ENCODE assay signal across 1 cellular context in genomic region chr1:116226017-116226416, GRCh38.
TF ChIP-seq lines count a peak whose summit lies in the region.

No MANE protein-coding gene starts in this region.

TF ChIP-seq in GM12878, 131 proteins besides CTCF, POLR2A, EP300 and RAD21 (continued from another document):
- TF ChIP-seq MTA3 (IDR thresholded peaks at IDR 0.05; ENCODE audit: borderline replicate concordance, low read length) (no peak), CHD2 (IDR thresholded peaks at IDR 0.05; ENCODE audit: borderline replicate concordance, low read depth, low read length) (no peak), EED (IDR thresholded peaks at IDR 0.05; ENCODE audit: low read depth) (peak; percentile 75), POLR2AphosphoS2 (IDR thresholded peaks at IDR 0.05; ENCODE audit: low read depth, low read length) (no peak), RELB (IDR thresholded peaks at IDR 0.05; ENCODE audit: low read depth) (peak; percentile 81), SMARCA5 (IDR thresholded peaks at IDR 0.05) (no peak), MXI1 (IDR thresholded peaks at IDR 0.05; ENCODE audit: low read depth, low read length) (no peak), CBX3 (IDR thresholded peaks at IDR 0.05; ENCODE audit: borderline replicate concordance, low read depth) (no peak), HSF1 (IDR thresholded peaks at IDR 0.05; ENCODE audit: low read depth, low read length) (no peak), IKZF1 (conservative IDR thresholded peaks at IDR 0.05) (peak; percentile 85), IKZF2 (IDR thresholded peaks at IDR 0.05) (peak; percentile 85 to 88), GATAD2B (conservative IDR thresholded peaks at IDR 0.05; ENCODE audit: low read depth) (no peak), ASH2L (IDR thresholded peaks at IDR 0.05; ENCODE audit: borderline replicate concordance, low read depth) (no peak), NFIC (IDR thresholded peaks at IDR 0.05; ENCODE audit: low read depth, low read length) (peak; percentile 63), CUX1 (IDR thresholded peaks at IDR 0.05; ENCODE audit: insufficient replicate concordance, low read depth, low read length) (no peak), JUNB (IDR thresholded peaks at IDR 0.05) (peak; percentile 30; the same call in 1 of the 2 replicates), CEBPB (IDR thresholded peaks at IDR 0.05; ENCODE audit: borderline replicate concordance in 1 of 2, low read depth in 2 of 2, low read length in 2 of 2) (no peak), RUNX3 (IDR thresholded peaks at IDR 0.05; ENCODE audit: low read length) (peak; percentile 59; the same call in 1 of the 2 replicates), ZNF24 (IDR thresholded peaks at IDR 0.05) (peak; percentile 94), ZNF384 (IDR thresholded peaks at IDR 0.05; ENCODE audit: borderline replicate concordance, low read depth, low read length) (no peak), RB1 (IDR thresholded peaks at IDR 0.05; ENCODE audit: borderline replicate concordance) (no peak), E4F1 (IDR thresholded peaks at IDR 0.05; ENCODE audit: borderline replicate concordance, partially characterized antibody) (no peak), SPI1 (IDR thresholded peaks at IDR 0.05; ENCODE audit: borderline replicate concordance, insufficient read depth, low read depth, low read length) (peak; percentile 35; the same call in 1 of the 2 replicates), PML (IDR thresholded peaks at IDR 0.05; ENCODE audit: low read length) (no peak), NBN (IDR thresholded peaks at IDR 0.05) (peak; percentile 58; the same call in 1 of the 2 replicates)
